In genomic region chr12:77594386-77594785, GRCh38 we compare ENCODE assay signal across 18 cellular contexts.
"Had no signal": no experiment of that assay in that cellular context is flagged by ENCODE, and none has a peak within 500 bp of the region (broad histone marks: within the 10 kb centered on the region; RNA-seq: fewer than 3 reads in every experiment).

No MANE protein-coding gene starts in this region.

- H3K79me2 ChIP-seq: hepatocyte, parathyroid adenoma had no signal

- H2AFZ ChIP-seq: hepatocyte, parathyroid adenoma had no signal

- H3K9me3 ChIP-seq: adrenal gland, ascending aorta, transverse colon, uterus had no signal

- DNase-seq: activated T-cell treated with anti-CD3 and anti-CD28 coated beads, Interleukin-2, amount 50 U/mL, for 24 hours; adrenal gland; brain microvascular endothelial cell; caudate nucleus; effector CD4-positive, alpha-beta T cell; glutamatergic neuron; immature natural killer cell; naive B cell; nucleus accumbens; right cardiac atrium; stimulated activated CD4-positive, alpha-beta T cell treated with anti-CD3 and anti-CD28 coated beads, Interleukin-2, amount 100 ng/mL, for 24 hours; stimulated activated naive CD8-positive, alpha-beta T cell treated with anti-CD3 and anti-CD28 coated beads, Interleukin-15, amount 100 ng/mL, for 72 hours; transverse colon; uterus had no signal

- H3K27me3 ChIP-seq: adrenal gland, ascending aorta, brain microvascular endothelial cell, hepatocyte, transverse colon, uterus had no signal

- H3K4me3 ChIP-seq: adrenal gland, ascending aorta, hepatocyte, lung, transverse colon, uterus had no signal

- H3K4me1 ChIP-seq: adrenal gland, ascending aorta, parathyroid adenoma, transverse colon, uterus had no signal

- H3K27ac ChIP-seq: adrenal gland, ascending aorta, brain microvascular endothelial cell, hepatocyte, parathyroid adenoma, transverse colon, uterus had no signal

- H3K4me2 ChIP-seq: hepatocyte had no signal

- H3K9ac ChIP-seq: parathyroid adenoma had no signal

- H3K36me3 ChIP-seq: adrenal gland, ascending aorta, brain microvascular endothelial cell, transverse colon, uterus had no signal
